In genomic region chr12:40947812-40948211, GRCh38 we compare ENCODE assay signal across 21 cellular contexts.
DNase-seq lines count a peak whose midpoint lies in the region; ATAC-seq, FAIRE-seq and TF ChIP-seq lines count a peak whose summit lies in the region.
"Had no signal": no experiment of that assay in that cellular context is flagged by ENCODE, and none has a peak within 500 bp of the region (broad histone marks: within the 10 kb centered on the region; RNA-seq: fewer than 3 reads in every experiment).

No MANE protein-coding gene starts in this region.

- H3K27me3 ChIP-seq in vagina = no peaks in the 10 kb centered on the region
- H3K27me3 ChIP-seq: BLaER1 had no signal

- H3K9me3 ChIP-seq in A549 (no peaks in the 10 kb centered on the region), vagina (no peaks in the 10 kb centered on the region)
- H3K9me3 ChIP-seq: BLaER1 had no signal

- no peak for TF ChIP-seq EP300 in A549 (IDR thresholded peaks at IDR 0.05)

- CTCF ChIA-PET in A549 (lab: Yijun Ruan, JAX) = interaction anchor here (1.0 kb wide), 1 partner anchor 238 kb away, joined by 4 read pairs; no protein-coding TSS in a partner anchor

- no peak for TF ChIP-seq RAD21 in A549 (conservative IDR thresholded peaks at IDR 0.05 in 1 of 2, IDR thresholded peaks at IDR 0.05 in 1 of 2)

- TF ChIP-seq POLR2A in A549 (IDR thresholded peaks at IDR 0.05; ENCODE audit: low read length) = no peak
- no peak for TF ChIP-seq POLR2A in vagina (IDR thresholded peaks at IDR 0.05)

- 10% methylated on average over 2 of the region's 2 CpGs for WGBS in A549 (ENCODE audit: missing lambda C conversion rate)

- H3K27me3 Mint-ChIP-seq in nephron (ENCODE audit: low read depth) = no peaks in the 10 kb centered on the region
- H3K27me3 Mint-ChIP-seq: CD4-positive, alpha-beta memory T cell had no signal

- H3K4me3 Mint-ChIP-seq in nephron = no peak overlapping the region
- H3K4me3 Mint-ChIP-seq: CD4-positive, alpha-beta memory T cell had no signal

- POLR2A ChIA-PET in A549 (lab: Yijun Ruan, JAX) = no interaction called here

- H3K4me1 ChIP-seq in A549 (peaks cover 13% of the 10 kb centered on the region), vagina (no peaks in the 10 kb centered on the region)
- H3K4me1 ChIP-seq: BLaER1 had no signal

- no peaks in the 10 kb centered on the region for H3K36me3 Mint-ChIP-seq in nephron (ENCODE audit: low read depth)
- H3K36me3 Mint-ChIP-seq: CD4-positive, alpha-beta memory T cell had no signal

- TF ChIP-seq CTCF in A549 (IDR thresholded peaks at IDR 0.05) (no peak), epithelial cell of proximal tubule (conservative IDR thresholded peaks at IDR 0.05; ENCODE audit: low read depth, low read length) (no peak), nephron (IDR thresholded peaks at IDR 0.05; ENCODE audit: unreplicated experiment in 3 of 3) (no peak), vagina (IDR thresholded peaks at IDR 0.05) (no peak)

- intact Hi-C loops in vagina (cut with DNase I) = no loop called here

- H3K4me3 ChIP-seq in A549 (no peak overlapping the region), epithelial cell of proximal tubule (ENCODE audit: low read depth, low read length) (no peak overlapping the region), vagina (no peak overlapping the region)
- H3K4me3 ChIP-seq: BLaER1 had no signal

- peak overlapping the region; percentile 34; the same call in 2 of the 3 replicates for H3K4me2 ChIP-seq in A549
- H3K4me2 ChIP-seq: BLaER1 had no signal

- FAIRE-seq in A549 (lab: Jason Lieb, UNC) (no peak), RCC 7860 (lab: Jason Lieb, UNC) (no peak)
- FAIRE-seq: A204.1, GM12892, GM18507, H1 had no signal

- no peaks in the 10 kb centered on the region for H3K36me3 ChIP-seq in vagina
- H3K36me3 ChIP-seq: BLaER1 had no signal

- H3K27ac ChIP-seq in A549 (no peak overlapping the region), vagina (no peak overlapping the region)
- H3K27ac ChIP-seq: BLaER1, RWPE1 had no signal

- H3K4me1 Mint-ChIP-seq in nephron = no peaks in the 10 kb centered on the region
- H3K4me1 Mint-ChIP-seq: CD4-positive, alpha-beta memory T cell had no signal

- ATAC-seq in A549 (no peak), GM21825 (IDR thresholded peaks at IDR 0.05; ENCODE audit: unreplicated experiment) (no peak)
- ATAC-seq: PC-3 had no signal

- peak overlapping the region; percentile 14 to 82 (median 75) for H3K27ac Mint-ChIP-seq in nephron
- H3K27ac Mint-ChIP-seq: CD4-positive, alpha-beta memory T cell had no signal

- no peaks in the 10 kb centered on the region for H3K9me3 Mint-ChIP-seq in nephron
- H3K9me3 Mint-ChIP-seq: CD4-positive, alpha-beta memory T cell had no signal

- DNase-seq in A549 (ENCODE audit: low read depth in 1 of 2, low spot score in 1 of 2) (peak in 1 of 2 experiments; percentile 15), RCC 7860 (ENCODE audit: low spot score) (peak; percentile 59), epithelial cell of proximal tubule (ENCODE audit: low read depth) (peak; percentile 29), Kasumi-1 (lab: John Stamatoyannopoulos, UW) (no peak), vagina (ENCODE audit: extremely low spot score in 2 of 2) (no peak)
- DNase-seq: CD4-positive, alpha-beta memory T cell; DMS79; MV-4-11; NCI-H187; NCI-H226; NCI-H524; PC-3; SIG-M5 had no signal

TF ChIP-seq in A549, 52 proteins besides CTCF, POLR2A, EP300 and RAD21:
- TF ChIP-seq MAFK (IDR thresholded peaks at IDR 0.05; ENCODE audit: partially characterized antibody) (no peak), HES2 (IDR thresholded peaks at IDR 0.05) (no peak), GATA3 (IDR thresholded peaks at IDR 0.05; ENCODE audit: borderline replicate concordance) (no peak), CBX2 (IDR thresholded peaks at IDR 0.05; ENCODE audit: borderline replicate concordance, low read depth) (no peak), NFE2L2 (conservative IDR thresholded peaks at IDR 0.05; ENCODE audit: low read length) (no peak), POLR2AphosphoS2 (conservative IDR thresholded peaks at IDR 0.05; ENCODE audit: low read length) (no peak), ZC3H11A (IDR thresholded peaks at IDR 0.05) (no peak), SREBF2 (IDR thresholded peaks at IDR 0.05) (no peak), EHF (CRISPR knock-in tag; IDR thresholded peaks at IDR 0.05) (no peak), HEYL (CRISPR knock-in tag; IDR thresholded peaks at IDR 0.05) (no peak), JUN (IDR thresholded peaks at IDR 0.05) (no peak)
- TF ChIP-seq, protein P1, sequence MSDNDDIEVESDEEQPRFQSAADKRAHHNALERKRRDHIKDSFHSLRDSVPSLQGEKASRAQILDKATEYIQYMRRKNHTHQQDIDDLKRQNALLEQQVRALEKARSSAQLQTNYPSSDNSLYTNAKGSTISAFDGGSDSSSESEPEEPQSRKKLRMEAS (IDR thresholded peaks at IDR 0.05) = no peak

Comparison
In these comparisons a context has a peak if more than half of its experiments do, and no peak if none do; other contexts are left out.
1. DNase-seq: peak in RCC 7860 (single experiment) and epithelial cell of proximal tubule (single experiment); none in Kasumi-1 (0 of 2) and vagina (0 of 2).